ENCODE assay signal across 7 cellular contexts in the genomic region with DNA sequence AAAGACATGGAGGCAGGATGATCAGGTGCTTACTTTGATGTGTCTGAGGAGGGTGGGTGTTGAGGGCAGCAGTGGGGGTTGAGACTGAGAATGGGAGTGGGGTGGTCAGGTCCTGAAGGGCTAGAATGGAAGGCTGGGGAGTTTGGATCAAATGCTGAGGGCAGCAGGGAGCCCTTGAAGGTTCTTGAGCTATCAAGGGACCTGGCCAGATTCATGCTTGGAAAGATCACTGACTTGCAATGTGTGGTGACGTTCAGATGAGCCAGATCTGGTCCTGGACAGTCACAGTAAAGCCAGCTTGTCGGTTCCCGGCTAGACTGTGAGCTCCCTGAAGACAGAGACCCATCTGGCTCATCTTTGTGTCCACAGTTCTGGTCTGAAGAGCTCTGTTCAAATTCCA. TPM values are rescaled to one million over a fixed set of nuclear protein-coding genes. Genes with fewer than 3 reads are reported as not detected.
"Had no signal": no experiment of that assay in that cellular context is flagged by ENCODE, and none has a peak within 500 bp of the region (broad histone marks: within the 10 kb centered on the region; RNA-seq: fewer than 3 reads in every experiment).

No MANE protein-coding gene starts in this region.

- H3K4me3 ChIP-seq: GM23248, HAP-1 had no signal

- DNase-seq: GM23248, GOT3, H7 had no signal

- H3K27ac ChIP-seq: GM23248 had no signal

- ATAC-seq: HCT116 had no signal

- FAIRE-seq: HTR-8/SVneo had no signal

- H3K36me3 Mint-ChIP-seq: IgD-negative memory B cell had no signal

- H3K36me3 ChIP-seq: HAP-1 had no signal

- H3K4me1 ChIP-seq: HAP-1 had no signal

- H3K9ac ChIP-seq: GM23248 had no signal

- H2AFZ ChIP-seq: GM23248 had no signal

- H3K9me3 ChIP-seq: HAP-1 had no signal

- H3K27ac Mint-ChIP-seq: IgD-negative memory B cell had no signal

RNA-seq across cellular contexts. Expression of a gene that starts 3.8 kb away (rescaled TPM):
- polyA plus RNA-seq: IgD-negative memory B cell had no signal
